ENCODE assay signal across 8 cellular contexts in genomic region chr3:111069974-111070751, GRCh38. TPM values are rescaled to one million over a fixed set of nuclear protein-coding genes. Genes with fewer than 3 reads are reported as not detected.
DNase-seq lines count a peak whose midpoint lies in the region; ATAC-seq and TF ChIP-seq lines count a peak whose summit lies in the region.

No MANE protein-coding gene starts in this region.

- H3K4me1 ChIP-seq in body of pancreas = peaks cover 26% of the 10 kb centered on the region
- no peaks in the 10 kb centered on the region for H3K4me1 ChIP-seq in Karpas-422 (ENCODE audit: low read length)

- H3K27me3 ChIP-seq in body of pancreas (no peaks in the 10 kb centered on the region), kidney epithelial cell (ENCODE audit: control insufficient read depth, insufficient read depth, low read length) (no peaks in the 10 kb centered on the region), Karpas-422 (ENCODE audit: low read length) (no peaks in the 10 kb centered on the region)

- intact Hi-C loops in body of pancreas (cut with DNase I) = no loop called here

- WGBS in body of pancreas, 2 donors = 16 to 21% methylated on average over 21 to 24 of the region's 24 CpGs

- H3K36me3 ChIP-seq in body of pancreas (replicated peaks in 1 of 2; ENCODE audit: insufficient read depth in 1 of 2, low read depth in 2 of 2) = no peaks in the 10 kb centered on the region
- H3K36me3 ChIP-seq in kidney epithelial cell (ENCODE audit: control insufficient read depth, insufficient read depth, low read length) = no peaks in the 10 kb centered on the region
- H3K36me3 ChIP-seq in Karpas-422 (ENCODE audit: insufficient read depth, low read length) = no peaks in the 10 kb centered on the region

- no peak overlapping the region for H2AFZ ChIP-seq in Karpas-422 (ENCODE audit: low read length)

- H3K9me3 ChIP-seq in body of pancreas (no peaks in the 10 kb centered on the region), Karpas-422 (ENCODE audit: low read length) (no peaks in the 10 kb centered on the region; the same call in 1 of the 2 replicates)

- H3K27ac ChIP-seq in body of pancreas (peak overlapping the region in 3 of 4 donors; percentile 83 to 89 (median 84)), Karpas-422 (ENCODE audit: low read length) (no peak overlapping the region)

- DNase-seq in stimulated activated CD4-positive, alpha-beta T cell treated with anti-CD3 and anti-CD28 coated beads, Interleukin-15, amount 100 ng/mL, for 24 hours = peak; percentile 3
- no peak for DNase-seq in stimulated activated CD4-positive, alpha-beta T cell treated with anti-CD3 and anti-CD28 coated beads, Interleukin-2, amount 100 ng/mL, for 24 hours
- DNase-seq in body of pancreas (peak; percentile 12 to 32 (median 23)), kidney epithelial cell (ENCODE audit: low read depth) (no peak), GM10266 (ENCODE audit: extremely low spot score) (no peak), Karpas-422 (no peak)
- peak; percentile 25 for DNase-seq in stimulated activated CD8-positive, alpha-beta memory T cell treated with anti-CD3 and anti-CD28 coated beads, Interleukin-4, amount 100 ng/mL, for 48 hours
- no peak for DNase-seq in effector CD4-positive, alpha-beta T cell

- TF ChIP-seq POLR2A in body of pancreas (IDR thresholded peaks at IDR 0.05) = no peak

- H4K20me1 ChIP-seq in Karpas-422 (ENCODE audit: insufficient read depth, low read depth, low read length) = no peaks in the 10 kb centered on the region

- peak overlapping the region; percentile 40 to 96 for H3K4me3 ChIP-seq in body of pancreas
- peak overlapping the region; percentile 75 for H3K4me3 ChIP-seq in kidney epithelial cell (ENCODE audit: low read depth, low read length)
- H3K4me3 ChIP-seq in Karpas-422 (ENCODE audit: low read length) = no peak overlapping the region

- H3K4me2 ChIP-seq in Karpas-422 (ENCODE audit: low read depth, low read length, poor library complexity, severe bottlenecking) = no peak overlapping the region

- no peaks in the 10 kb centered on the region for H3K79me2 ChIP-seq in Karpas-422 (ENCODE audit: low read length)

- no peak for ATAC-seq in body of pancreas

- H3K9me2 ChIP-seq in Karpas-422 (replicated peaks; ENCODE audit: insufficient read depth, low read length) = no peaks in the 10 kb centered on the region; the same call in 1 of the 2 replicates

- H3K9ac ChIP-seq in Karpas-422 (ENCODE audit: low read length) = no peak overlapping the region

- TF ChIP-seq CTCF in body of pancreas (IDR thresholded peaks at IDR 0.05) (no peak), kidney epithelial cell (IDR thresholded peaks at IDR 0.05; ENCODE audit: insufficient read depth, low read length, poor library complexity, severe bottlenecking) (no peak), GM10266 (IDR thresholded peaks at IDR 0.05; ENCODE audit: control insufficient read depth, insufficient read depth, low read depth, missing control alignments) (no peak)

RNA-seq across cellular contexts. Expression of gene NECTIN3, which starts 1.5 kb away (rescaled TPM):
- total RNA-seq in body of pancreas (1 to 10 TPM; 7.6 to 9.1 TPM), kidney epithelial cell (18.2 and 22.9 TPM in 2 replicates)
- not detected in 2 replicates for total RNA-seq in Karpas-422 (2014; rRNA removed; shearing (Covaris generic); ENCODE audit: low replicate concordance)

Comparison
In these comparisons a context has a peak if more than half of its experiments do, and no peak if none do; other contexts are left out.
1. DNase-seq: peak in stimulated activated CD4-positive, alpha-beta T cell treated with anti-CD3 and anti-CD28 coated beads, Interleukin-15, amount 100 ng/mL, for 24 hours (single experiment), body of pancreas (4 of 4) and stimulated activated CD8-positive, alpha-beta memory T cell treated with anti-CD3 and anti-CD28 coated beads, Interleukin-4, amount 100 ng/mL, for 48 hours (single experiment); none in stimulated activated CD4-positive, alpha-beta T cell treated with anti-CD3 and anti-CD28 coated beads, Interleukin-2, amount 100 ng/mL, for 24 hours (0 of 2), kidney epithelial cell (single experiment), GM10266 (single experiment), effector CD4-positive, alpha-beta T cell (single experiment) and Karpas-422 (single experiment).